In the genomic region with DNA sequence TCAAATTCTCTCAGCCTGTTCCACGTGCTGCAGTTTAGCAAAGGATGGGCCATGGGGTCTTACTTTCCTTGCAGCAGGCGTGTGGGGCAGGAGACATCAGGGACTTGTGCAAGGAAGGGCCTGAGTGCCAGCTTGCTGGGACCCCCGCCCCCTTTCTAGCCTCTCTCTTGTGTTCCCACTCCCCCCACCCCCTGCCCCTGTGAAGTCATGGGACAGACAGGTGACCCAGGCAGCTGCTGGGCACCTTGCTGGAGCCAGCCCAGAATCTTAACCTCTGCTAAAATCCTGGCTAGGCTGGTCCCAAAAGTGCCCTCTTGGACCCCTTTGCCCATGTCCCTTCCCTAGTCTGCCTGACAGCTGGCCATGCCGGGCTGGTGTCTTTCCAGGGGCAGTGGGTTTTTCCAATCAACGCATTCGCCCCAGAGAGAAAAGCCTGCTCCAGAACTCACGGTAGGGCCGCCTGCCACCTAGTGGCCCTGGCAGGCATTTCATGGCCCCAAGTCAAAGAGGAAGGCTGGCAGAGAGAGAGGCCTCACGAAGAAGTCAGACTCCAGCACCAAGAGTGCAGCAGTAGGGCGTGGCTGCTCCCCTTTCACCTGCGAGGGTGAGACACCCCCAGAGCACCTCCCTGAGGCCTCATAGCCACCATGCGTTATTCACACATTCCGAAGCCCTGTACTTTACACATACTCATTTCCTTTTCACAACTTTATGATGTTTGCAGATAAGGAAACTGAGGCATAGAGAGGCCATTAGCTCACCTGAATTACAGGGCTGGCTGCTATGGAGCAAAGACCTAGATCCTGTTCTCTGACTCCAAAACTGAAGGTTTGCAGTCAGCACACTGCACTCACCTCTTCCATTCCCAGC, we compare ENCODE assay signal across 8 cellular contexts.
DNase-seq lines count a peak whose midpoint lies in the region; ATAC-seq and TF ChIP-seq lines count a peak whose summit lies in the region.

No MANE protein-coding gene starts in this region.

- no peaks in the 10 kb centered on the region for H3K36me3 ChIP-seq in kidney epithelial cell (ENCODE audit: control insufficient read depth, insufficient read depth, low read length)

- ATAC-seq in HG03039 (IDR thresholded peaks at IDR 0.05; ENCODE audit: unreplicated experiment), result no peak

- H3K4me3 ChIP-seq in cardiac fibroblast (replicated peaks in 1 of 2; ENCODE audit: low read depth in 2 of 2, low read length in 2 of 2), result no peak overlapping the region
- H3K4me3 ChIP-seq in kidney epithelial cell (ENCODE audit: low read depth, low read length), result no peak overlapping the region

- TF ChIP-seq CTCF in cardiac fibroblast (IDR thresholded peaks at IDR 0.05; ENCODE audit: low read depth, low read length) (peak; percentile 97), kidney epithelial cell (IDR thresholded peaks at IDR 0.05; ENCODE audit: insufficient read depth, low read length, poor library complexity, severe bottlenecking) (peak; percentile 95)

- no peaks in the 10 kb centered on the region for H3K27me3 ChIP-seq in kidney epithelial cell (ENCODE audit: control insufficient read depth, insufficient read depth, low read length)

- DNase-seq in DMS79 treated with DMSO at 0.1 percent for 48 hours (lab: John Stamatoyannopoulos, UW), result peak; percentile 23
- no peak for DNase-seq in DMS79 (lab: John Stamatoyannopoulos, UW)
- DNase-seq in NCI-H2227 treated with DMSO at 0.1 percent for 48 hours (lab: John Stamatoyannopoulos, UW), result peak; percentile 26
- DNase-seq in activated CD4-positive, CD25-positive, alpha-beta regulatory T cell treated with anti-CD3 and anti-CD28 coated beads, Interleukin-2, amount 50 U/mL, for 72 hours, result peak; percentile 78
- DNase-seq in cardiac fibroblast (ENCODE audit: low read depth in 2 of 2), result peak; percentile 77 to 83
- DNase-seq in kidney epithelial cell (ENCODE audit: low read depth), result no peak
- DNase-seq in stimulated activated CD4-positive, alpha-beta T cell treated with anti-CD3 and anti-CD28 coated beads, Interleukin-4, amount 100 ng/mL, for 1 hour, result peak; percentile 76

Comparison
In these comparisons a context has a peak if more than half of its experiments do, and no peak if none do; other contexts are left out.
1. DNase-seq: peak in DMS79 treated with DMSO at 0.1 percent for 48 hours (single experiment), NCI-H2227 treated with DMSO at 0.1 percent for 48 hours (single experiment), activated CD4-positive, CD25-positive, alpha-beta regulatory T cell treated with anti-CD3 and anti-CD28 coated beads, Interleukin-2, amount 50 U/mL, for 72 hours (single experiment), cardiac fibroblast (2 of 2) and stimulated activated CD4-positive, alpha-beta T cell treated with anti-CD3 and anti-CD28 coated beads, Interleukin-4, amount 100 ng/mL, for 1 hour (single experiment); none in DMS79 (single experiment) and kidney epithelial cell (single experiment).